Comparison of ENCODE assay signal across 1 cellular context in genomic region chr3:157172746-157173145, GRCh38.
TF ChIP-seq lines count a peak whose summit lies in the region.

No MANE protein-coding gene starts in this region.

TF ChIP-seq in K562, 482 proteins besides CTCF, POLR2A, EP300 and RAD21:
- TF ChIP-seq BCLAF1 (IDR thresholded peaks at IDR 0.05; ENCODE audit: borderline replicate concordance in 1 of 2, control insufficient read depth in 1 of 2, low read depth in 2 of 2, low read length in 1 of 2) (no peak), BDP1 (IDR thresholded peaks at IDR 0.05; ENCODE audit: insufficient read depth, insufficient read length) (no peak), RFX7 (CRISPR knock-in tag; IDR thresholded peaks at IDR 0.05) (no peak), ZNF24 (IDR thresholded peaks at IDR 0.05) (no peak), ZNF780A (CRISPR knock-in tag; IDR thresholded peaks at IDR 0.05) (no peak), ZNF197 (CRISPR knock-in tag; IDR thresholded peaks at IDR 0.05; ENCODE audit: low read depth) (no peak), GTF2B (IDR thresholded peaks at IDR 0.05; ENCODE audit: extremely low read depth, insufficient read length) (no peak), ESRRB (CRISPR knock-in tag; IDR thresholded peaks at IDR 0.05; ENCODE audit: borderline replicate concordance) (no peak), HMGN3 (IDR thresholded peaks at IDR 0.05; ENCODE audit: borderline replicate concordance, extremely low read depth, insufficient read length, low read depth, low read length) (no peak), E2F5 (CRISPR knock-in tag; IDR thresholded peaks at IDR 0.05) (no peak), MCM2 (IDR thresholded peaks at IDR 0.05; ENCODE audit: low read depth) (no peak), CBFB (CRISPR knock-in tag; IDR thresholded peaks at IDR 0.05) (no peak), DDX20 (tag; IDR thresholded peaks at IDR 0.05; ENCODE audit: low read depth) (no peak), ELF1 (tag; IDR thresholded peaks at IDR 0.05) (no peak), CHCHD3 (CRISPR knock-in tag; IDR thresholded peaks at IDR 0.05) (no peak), CXXC5 (CRISPR knock-in tag; IDR thresholded peaks at IDR 0.05) (no peak)
- TF ChIP-seq, protein P1, sequence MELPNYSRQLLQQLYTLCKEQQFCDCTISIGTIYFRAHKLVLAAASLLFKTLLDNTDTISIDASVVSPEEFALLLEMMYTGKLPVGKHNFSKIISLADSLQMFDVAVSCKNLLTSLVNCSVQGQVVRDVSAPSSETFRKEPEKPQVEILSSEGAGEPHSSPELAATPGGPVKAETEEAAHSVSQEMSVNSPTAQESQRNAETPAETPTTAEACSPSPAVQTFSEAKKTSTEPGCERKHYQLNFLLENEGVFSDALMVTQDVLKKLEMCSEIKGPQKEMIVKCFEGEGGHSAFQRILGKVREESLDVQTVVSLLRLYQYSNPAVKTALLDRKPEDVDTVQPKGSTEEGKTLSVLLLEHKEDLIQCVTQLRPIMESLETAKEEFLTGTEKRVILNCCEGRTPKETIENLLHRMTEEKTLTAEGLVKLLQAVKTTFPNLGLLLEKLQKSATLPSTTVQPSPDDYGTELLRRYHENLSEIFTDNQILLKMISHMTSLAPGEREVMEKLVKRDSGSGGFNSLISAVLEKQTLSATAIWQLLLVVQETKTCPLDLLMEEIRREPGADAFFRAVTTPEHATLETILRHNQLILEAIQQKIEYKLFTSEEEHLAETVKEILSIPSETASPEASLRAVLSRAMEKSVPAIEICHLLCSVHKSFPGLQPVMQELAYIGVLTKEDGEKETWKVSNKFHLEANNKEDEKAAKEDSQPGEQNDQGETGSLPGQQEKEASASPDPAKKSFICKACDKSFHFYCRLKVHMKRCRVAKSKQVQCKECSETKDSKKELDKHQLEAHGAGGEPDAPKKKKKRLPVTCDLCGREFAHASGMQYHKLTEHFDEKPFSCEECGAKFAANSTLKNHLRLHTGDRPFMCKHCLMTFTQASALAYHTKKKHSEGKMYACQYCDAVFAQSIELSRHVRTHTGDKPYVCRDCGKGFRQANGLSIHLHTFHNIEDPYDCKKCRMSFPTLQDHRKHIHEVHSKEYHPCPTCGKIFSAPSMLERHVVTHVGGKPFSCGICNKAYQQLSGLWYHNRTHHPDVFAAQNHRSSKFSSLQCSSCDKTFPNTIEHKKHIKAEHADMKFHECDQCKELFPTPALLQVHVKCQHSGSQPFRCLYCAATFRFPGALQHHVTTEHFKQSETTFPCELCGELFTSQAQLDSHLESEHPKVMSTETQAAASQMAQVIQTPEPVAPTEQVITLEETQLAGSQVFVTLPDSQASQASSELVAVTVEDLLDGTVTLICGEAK (IDR thresholded peaks at IDR 0.05): no peak
- TF ChIP-seq, protein P1 (CRISPR knock-in tag; IDR thresholded peaks at IDR 0.05): no peak
- TF ChIP-seq, protein P2, sequence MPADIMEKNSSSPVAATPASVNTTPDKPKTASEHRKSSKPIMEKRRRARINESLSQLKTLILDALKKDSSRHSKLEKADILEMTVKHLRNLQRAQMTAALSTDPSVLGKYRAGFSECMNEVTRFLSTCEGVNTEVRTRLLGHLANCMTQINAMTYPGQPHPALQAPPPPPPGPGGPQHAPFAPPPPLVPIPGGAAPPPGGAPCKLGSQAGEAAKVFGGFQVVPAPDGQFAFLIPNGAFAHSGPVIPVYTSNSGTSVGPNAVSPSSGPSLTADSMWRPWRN (IDR thresholded peaks at IDR 0.05; ENCODE audit: low read depth): no peak
- TF ChIP-seq, protein P3, sequence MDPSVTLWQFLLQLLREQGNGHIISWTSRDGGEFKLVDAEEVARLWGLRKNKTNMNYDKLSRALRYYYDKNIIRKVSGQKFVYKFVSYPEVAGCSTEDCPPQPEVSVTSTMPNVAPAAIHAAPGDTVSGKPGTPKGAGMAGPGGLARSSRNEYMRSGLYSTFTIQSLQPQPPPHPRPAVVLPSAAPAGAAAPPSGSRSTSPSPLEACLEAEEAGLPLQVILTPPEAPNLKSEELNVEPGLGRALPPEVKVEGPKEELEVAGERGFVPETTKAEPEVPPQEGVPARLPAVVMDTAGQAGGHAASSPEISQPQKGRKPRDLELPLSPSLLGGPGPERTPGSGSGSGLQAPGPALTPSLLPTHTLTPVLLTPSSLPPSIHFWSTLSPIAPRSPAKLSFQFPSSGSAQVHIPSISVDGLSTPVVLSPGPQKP (CRISPR knock-in tag; IDR thresholded peaks at IDR 0.05): no peak
